10 cellular contexts compared by ENCODE assay signal in genomic region chr5:10424124-10424731, GRCh38. TPM values are rescaled to one million over a fixed set of nuclear protein-coding genes. Genes with fewer than 3 reads are reported as not detected.
DNase-seq lines count a peak whose midpoint lies in the region; ATAC-seq and TF ChIP-seq lines count a peak whose summit lies in the region.
"Had no signal": no experiment of that assay in that cellular context is flagged by ENCODE, and none has a peak within 500 bp of the region (broad histone marks: within the 10 kb centered on the region; RNA-seq: fewer than 3 reads in every experiment).

No MANE protein-coding gene starts in this region.

- no peak for TF ChIP-seq POLR2A in erythroblast (IDR thresholded peaks at IDR 0.05; ENCODE audit: low read length)

- peak; percentile 74 for ATAC-seq in HG03159 (IDR thresholded peaks at IDR 0.05; ENCODE audit: unreplicated experiment)

- TF ChIP-seq CTCF in OCI-LY7 (conservative IDR thresholded peaks at IDR 0.05; ENCODE audit: low read length) (peak; percentile 80), neural progenitor cell (IDR thresholded peaks at IDR 0.05) (peak; percentile 63)

- no peaks in the 10 kb centered on the region for H3K27me3 ChIP-seq in neural progenitor cell

- H3K4me3 ChIP-seq in OCI-LY7 (ENCODE audit: low read depth, low read length, poor library complexity, severe bottlenecking) (no peak overlapping the region), neural progenitor cell (no peak overlapping the region)

- no peak overlapping the region for H3K9ac ChIP-seq in neural progenitor cell

- CTCF ChIA-PET in OCI-LY7 (lab: Charles Lee; ENCODE audit: unreplicated experiment), result no interaction called here

- no peaks in the 10 kb centered on the region for H3F3A ChIP-seq in neural progenitor cell (ENCODE audit: low read depth)

- no peak overlapping the region for H3K4me2 ChIP-seq in OCI-LY7 (ENCODE audit: low read length)
- no peak overlapping the region for H3K4me2 ChIP-seq in neural progenitor cell

- H3K27ac Mint-ChIP-seq in neural progenitor cell, result no peak overlapping the region

- H3K4me3 Mint-ChIP-seq in neural progenitor cell, result no peak overlapping the region
- H3K4me3 Mint-ChIP-seq: activated T-cell treated with anti-CD3 and anti-CD28 coated beads, Interleukin-2, amount 50 U/mL, for 4 hours; CD8-positive, alpha-beta memory T cell had no signal

- BruUV-seq in OCI-LY7 (replicated peaks; lab: Mats Ljungman, UMichigan), result no TSS peak

- no peaks in the 10 kb centered on the region for H3K4me1 Mint-ChIP-seq in neural progenitor cell

- intact Hi-C loops in OCI-LY7 (cut with micrococcal nuclease; ENCODE audit: unreplicated experiment), result loop anchor here (1.0 kb wide), 1 partner anchor 140 kb away; no protein-coding TSS in a partner anchor

- H3K79me2 ChIP-seq in OCI-LY7 (ENCODE audit: insufficient read depth, low read depth, low read length), result no peaks in the 10 kb centered on the region
- no peaks in the 10 kb centered on the region for H3K79me2 ChIP-seq in neural progenitor cell (ENCODE audit: low read depth)

- POLR2A ChIA-PET in OCI-LY7 (lab: Charles Lee), result interaction anchor here (0.9 to 1.1 kb wide), 2 partner anchors 13 to 36 kb away, joined by 3 read pairs; no protein-coding TSS in a partner anchor

- peaks cover 97% of the 10 kb centered on the region for H3K36me3 ChIP-seq in OCI-LY7 (ENCODE audit: insufficient read depth, low read length)
- H3K36me3 ChIP-seq in neural progenitor cell, result peaks cover 21% of the 10 kb centered on the region

- peak; percentile 49 for DNase-seq in NCI-H510A treated with DMSO at 0.1 percent for 48 hours (lab: John Stamatoyannopoulos, UW)
- no peak for DNase-seq in NCI-H510A (lab: John Stamatoyannopoulos, UW)
- peak; percentile 64 for DNase-seq in OCI-LY7 (ENCODE audit: low spot score)
- peak; percentile 47 to 59 for DNase-seq in erythroblast (lab: John Stamatoyannopoulos, UW)
- DNase-seq in neural progenitor cell (ENCODE audit: low spot score), result peak; percentile 61
- DNase-seq in amniotic stem cell (lab: John Stamatoyannopoulos, UW), result no peak
- DNase-seq in mucosa of gallbladder (ENCODE audit: low spot score), result no peak
- DNase-seq: activated T-cell treated with anti-CD3 and anti-CD28 coated beads, Interleukin-2, amount 50 U/mL, for 4 hours had no signal

- H3K9me3 Mint-ChIP-seq in neural progenitor cell, result no peaks in the 10 kb centered on the region
- H3K9me3 Mint-ChIP-seq: activated T-cell treated with anti-CD3 and anti-CD28 coated beads, Interleukin-2, amount 50 U/mL, for 4 hours; CD8-positive, alpha-beta memory T cell had no signal

- H3K4me1 ChIP-seq in OCI-LY7 (ENCODE audit: insufficient read depth, low read length, poor library complexity, severe bottlenecking), result peaks cover 8% of the 10 kb centered on the region
- no peaks in the 10 kb centered on the region for H3K4me1 ChIP-seq in neural progenitor cell

- no peaks in the 10 kb centered on the region for H3K27me3 Mint-ChIP-seq in neural progenitor cell (ENCODE audit: insufficient read depth, low read depth)
- H3K27me3 Mint-ChIP-seq: CD8-positive, alpha-beta memory T cell had no signal

- H2AFZ ChIP-seq in OCI-LY7 (ENCODE audit: low read length), result no peak overlapping the region
- H2AFZ ChIP-seq in neural progenitor cell (replicated peaks), result no peak overlapping the region

- H3K27ac ChIP-seq in OCI-LY7 (ENCODE audit: low read depth, low read length, poor library complexity, severe bottlenecking) (no peak overlapping the region), neural progenitor cell (no peak overlapping the region)

- no peaks in the 10 kb centered on the region for H3K9me3 ChIP-seq in OCI-LY7 (ENCODE audit: low read length)
- H3K9me3 ChIP-seq in neural progenitor cell (ENCODE audit: low read depth), result no peaks in the 10 kb centered on the region

- H4K20me1 ChIP-seq in OCI-LY7 (ENCODE audit: insufficient read depth, low read length), result no peaks in the 10 kb centered on the region
- no peaks in the 10 kb centered on the region for H4K20me1 ChIP-seq in neural progenitor cell (ENCODE audit: low read depth)

- no peaks in the 10 kb centered on the region for H3K9me2 ChIP-seq in OCI-LY7 (ENCODE audit: insufficient read depth, low read length)

- H3K36me3 Mint-ChIP-seq in neural progenitor cell, result peaks cover 41% of the 10 kb centered on the region

RNA-seq across cellular contexts. Expression of gene ROPN1L, which starts 17.5 kb away (rescaled TPM):
- 0.35 TPM in 1 of 2 replicates, not detected in the other for total RNA-seq in OCI-LY7 (2014; rRNA removed; shearing (Covaris generic))
- total RNA-seq in OCI-LY7 (2022) (0.36 TPM in 1 of 2 replicates, not detected in the other), neural progenitor cell (ENCODE audit: low replicate concordance) (0.22 TPM in 1 of 2 replicates, not detected in the other), mucosa of gallbladder (0.26 TPM)

Comparison
In these comparisons a context has a peak if more than half of its experiments do, and no peak if none do; other contexts are left out.
1. DNase-seq: peak in NCI-H510A treated with DMSO at 0.1 percent for 48 hours (single experiment), OCI-LY7 (single experiment), erythroblast (2 of 2) and neural progenitor cell (single experiment); none in NCI-H510A (single experiment), amniotic stem cell (single experiment) and mucosa of gallbladder (single experiment).